In genomic region chr7:5699951-5700384, GRCh38 we compare ENCODE assay signal across 8 cellular contexts.
DNase-seq lines count a peak whose midpoint lies in the region; ATAC-seq and TF ChIP-seq lines count a peak whose summit lies in the region.

No MANE protein-coding gene starts in this region.

- H3K4me3 ChIP-seq in vagina, result no peak overlapping the region

- no peak for TF ChIP-seq CTCF in progenitor cell of endocrine pancreas (IDR thresholded peaks at IDR 0.05; ENCODE audit: unreplicated experiment)
- TF ChIP-seq CTCF in vagina (IDR thresholded peaks at IDR 0.05), result no peak

- H3K36me3 Mint-ChIP-seq in T-helper 17 cell (ENCODE audit: low read depth) (peaks cover 8% of the 10 kb centered on the region), progenitor cell of endocrine pancreas (ENCODE audit: insufficient read depth) (peaks cover 4% of the 10 kb centered on the region)

- no peaks in the 10 kb centered on the region for H3K27me3 Mint-ChIP-seq in T-helper 17 cell
- no peaks in the 10 kb centered on the region for H3K27me3 Mint-ChIP-seq in progenitor cell of endocrine pancreas

- peak overlapping the region; percentile 86 for H3K4me3 Mint-ChIP-seq in T-helper 17 cell
- no peak overlapping the region for H3K4me3 Mint-ChIP-seq in progenitor cell of endocrine pancreas (ENCODE audit: low read depth)

- no peaks in the 10 kb centered on the region for H3K9me3 Mint-ChIP-seq in progenitor cell of endocrine pancreas (ENCODE audit: low read depth)

- H3K27ac ChIP-seq in vagina, result no peak overlapping the region

- ATAC-seq in GM18858 (IDR thresholded peaks at IDR 0.05; ENCODE audit: unreplicated experiment) (peak; percentile 59), HG02870 (IDR thresholded peaks at IDR 0.05; ENCODE audit: unreplicated experiment) (peak; percentile 59), T-helper 17 cell (peak; percentile 75)

- no peaks in the 10 kb centered on the region for H3K27me3 ChIP-seq in vagina

- H3K27ac Mint-ChIP-seq in T-helper 17 cell (peak overlapping the region; percentile 99), progenitor cell of endocrine pancreas (peak overlapping the region; percentile 5)

- H3K9me3 ChIP-seq in T-helper 17 cell (ENCODE audit: control insufficient read depth, low read length, poor library complexity, severe bottlenecking) (no peaks in the 10 kb centered on the region), vagina (no peaks in the 10 kb centered on the region)

- H3K4me1 Mint-ChIP-seq in T-helper 17 cell, result peaks cover 64% of the 10 kb centered on the region
- H3K4me1 Mint-ChIP-seq in progenitor cell of endocrine pancreas (ENCODE audit: low read depth), result peaks cover 18% of the 10 kb centered on the region

- intact Hi-C loops in vagina (cut with DNase I), result loop anchor here (5.0 to 10.0 kb wide), 2 partner anchors 205 to 278 kb away; partner anchors contain the start of gene TNRC18

- DNase-seq in T-helper 17 cell (peak; percentile 27 to 70 (median 61)), progenitor cell of endocrine pancreas (ENCODE audit: low spot score, unreplicated experiment) (no peak), AG08396 (ENCODE audit: low spot score) (no peak), vagina (ENCODE audit: extremely low spot score in 2 of 2) (no peak), NCI-H345 (lab: John Stamatoyannopoulos, UW) (no peak)
- peak; percentile 86 for DNase-seq in central memory CD4-positive, alpha-beta T cell

- peaks cover 42% of the 10 kb centered on the region for H3K4me1 ChIP-seq in vagina

- H3K36me3 ChIP-seq in vagina, result peaks cover 0 to 11% of the 10 kb centered on the region in 2 donors

- no peak for TF ChIP-seq POLR2A in vagina (IDR thresholded peaks at IDR 0.05)

Comparison
In these comparisons a context has a peak if more than half of its experiments do, and no peak if none do; other contexts are left out.
1. DNase-seq: peak in T-helper 17 cell (3 of 3) and central memory CD4-positive, alpha-beta T cell (single experiment); none in progenitor cell of endocrine pancreas (single experiment), AG08396 (single experiment), vagina (0 of 2) and NCI-H345 (single experiment).
2. Peak in every context shown above with its lines, with median percentiles within 50 percentile points of each other: ATAC-seq.